30 cellular contexts compared by ENCODE assay signal in genomic region chr7:104023100-104023499, GRCh38. TPM values are rescaled to one million over a fixed set of nuclear protein-coding genes. Genes with fewer than 3 reads are reported as not detected.
DNase-seq lines count a peak whose midpoint lies in the region; ATAC-seq, FAIRE-seq and TF ChIP-seq lines count a peak whose summit lies in the region.
"Had no signal": no experiment of that assay in that cellular context is flagged by ENCODE, and none has a peak within 500 bp of the region (broad histone marks: within the 10 kb centered on the region; RNA-seq: fewer than 3 reads in every experiment).

No MANE protein-coding gene starts in this region.

- peaks cover 4% of the 10 kb centered on the region for H3K79me1 ChIP-seq in neuronal stem cell (ENCODE audit: low read depth, low read length)

- no peak for FAIRE-seq in HepG2 (lab: Jason Lieb, UNC)
- FAIRE-seq: A204.1, GM12878, GM12892, GM18507, GM19239 had no signal

- H3K4me1 Mint-ChIP-seq in WTC11 (peaks cover 8% of the 10 kb centered on the region), osteocyte (ENCODE audit: unreplicated experiment) (no peaks in the 10 kb centered on the region)
- H3K4me1 Mint-ChIP-seq in stimulated activated memory B cell treated with anti-CD40 and anti-IgM and Interleukin-4, amounts not matched to agents 10 μg/mL and 1 μg/mL and 100 μg/mL, for 72 hours: no peaks in the 10 kb centered on the region
- H3K4me1 Mint-ChIP-seq: CD14-positive monocyte; CD4-positive, alpha-beta memory T cell; CD4-positive, CD25-positive, alpha-beta regulatory T cell; CD8-positive, alpha-beta memory T cell had no signal

- H3K36me3 ChIP-seq in HepG2 (replicated peaks in 1 of 2; ENCODE audit: control insufficient read depth in 1 of 2, insufficient read depth in 2 of 2, low read length in 2 of 2) (no peaks in the 10 kb centered on the region), right lobe of liver (no peaks in the 10 kb centered on the region), neuronal stem cell (replicated peaks in 1 of 2; ENCODE audit: control insufficient read depth in 2 of 2, insufficient read depth in 2 of 2, low read length in 2 of 2) (no peaks in the 10 kb centered on the region)
- H3K36me3 ChIP-seq: BE2C, BLaER1 had no signal

- H3K4me1 ChIP-seq in HepG2 (ENCODE audit: insufficient read depth, low read length) (peaks cover 49% of the 10 kb centered on the region), right lobe of liver (no peaks in the 10 kb centered on the region), neuronal stem cell (ENCODE audit: control insufficient read depth in 2 of 2, insufficient read depth in 1 of 2, low read depth in 1 of 2, low read length in 2 of 2) (no peaks in the 10 kb centered on the region)
- H3K4me1 ChIP-seq: BE2C, BLaER1 had no signal

- no peaks in the 10 kb centered on the region for H3K9me3 Mint-ChIP-seq in WTC11
- H3K9me3 Mint-ChIP-seq in stimulated activated memory B cell treated with anti-CD40 and anti-IgM and Interleukin-4, amounts not matched to agents 10 μg/mL and 1 μg/mL and 100 μg/mL, for 72 hours: no peaks in the 10 kb centered on the region
- no peaks in the 10 kb centered on the region for H3K9me3 Mint-ChIP-seq in osteocyte (ENCODE audit: unreplicated experiment)
- H3K9me3 Mint-ChIP-seq: CD8-positive, alpha-beta memory T cell had no signal

- peak overlapping the region; percentile 71 for H3K18ac ChIP-seq in neuronal stem cell (ENCODE audit: low read length)

- H2AK5ac ChIP-seq in neuronal stem cell (ENCODE audit: low read depth, low read length): peak overlapping the region; percentile 46

- no CpG with 5 or more reads among the region's 3 CpGs for WGBS in HepG2 (ENCODE audit: low lambda C conversion rate)
- no CpG with 5 or more reads among the region's 3 CpGs for WGBS in right lobe of liver (ENCODE audit: insufficient coverage, low coverage, low lambda C conversion rate, missing lambda C conversion rate)
- no CpG with 5 or more reads among the region's 3 CpGs for WGBS in neuronal stem cell (ENCODE audit: extremely low coverage in 2 of 2, insufficient read length in 2 of 2, insufficient replicate concordance in 1 of 2), 2 donors

- H4K91ac ChIP-seq in neuronal stem cell (ENCODE audit: low read depth, low read length, poor library complexity): no peak overlapping the region

- H3K36me3 Mint-ChIP-seq in WTC11 (no peaks in the 10 kb centered on the region), osteocyte (ENCODE audit: unreplicated experiment) (no peaks in the 10 kb centered on the region)
- no peaks in the 10 kb centered on the region for H3K36me3 Mint-ChIP-seq in stimulated activated memory B cell treated with anti-CD40 and anti-IgM and Interleukin-4, amounts not matched to agents 10 μg/mL and 1 μg/mL and 100 μg/mL, for 72 hours
- H3K36me3 Mint-ChIP-seq: CD14-positive monocyte; CD4-positive, alpha-beta memory T cell; CD4-positive, CD25-positive, alpha-beta regulatory T cell; CD8-positive, alpha-beta memory T cell had no signal

- H2AFZ ChIP-seq in HepG2 (ENCODE audit: low read length) (no peak overlapping the region), neuronal stem cell (ENCODE audit: low read length) (no peak overlapping the region)

- no TSS peak for BruUV-seq in HepG2 (replicated peaks; lab: Mats Ljungman, UMichigan)

- POLR2A ChIA-PET in HepG2 (lab: Yijun Ruan, JAX) (interaction anchor here (1.0 to 1.3 kb wide), 3 partner anchors 33 to 88 kb away, joined by 3 to 4 read pairs (median 3); no protein-coding TSS in a partner anchor), WTC11 (lab: Charles Lee) (no interaction called here)

- TF ChIP-seq POLR2A in HepG2 (IDR thresholded peaks at IDR 0.05; ENCODE audit: insufficient read depth in 1 of 2, low read depth in 2 of 2, low read length in 2 of 2) (no peak), right lobe of liver (IDR thresholded peaks at IDR 0.05) (no peak)

- no peaks in the 10 kb centered on the region for H4K20me1 ChIP-seq in HepG2 (ENCODE audit: insufficient read depth, low read length)
- H4K20me1 ChIP-seq: BLaER1 had no signal

- peak overlapping the region; percentile 80 for H3K23ac ChIP-seq in neuronal stem cell (ENCODE audit: low read depth, low read length, poor library complexity)

- H3K4ac ChIP-seq in neuronal stem cell (ENCODE audit: low read length): no peak overlapping the region

- H3K4me2 ChIP-seq in HepG2 (ENCODE audit: low read depth, low read length) (no peak overlapping the region), neuronal stem cell (ENCODE audit: insufficient read depth, low read length, poor library complexity, severe bottlenecking) (no peak overlapping the region)
- H3K4me2 ChIP-seq: BLaER1 had no signal

- ATAC-seq in HepG2: peak; percentile 93
- no peak for ATAC-seq in right lobe of liver
- peak; percentile 44; the same call in 1 of the 2 replicates for ATAC-seq in WTC11
- peak; percentile 42 for ATAC-seq in stimulated activated memory B cell treated with anti-CD40 and anti-IgM and Interleukin-4, amounts not matched to agents 10 μg/mL and 1 μg/mL and 100 μg/mL, for 72 hours
- ATAC-seq: GM12878 had no signal

- H3K27me3 ChIP-seq in HepG2 (ENCODE audit: control insufficient read depth in 1 of 2, insufficient read depth in 2 of 2, low read length in 2 of 2) (no peaks in the 10 kb centered on the region), right lobe of liver (no peaks in the 10 kb centered on the region), neuronal stem cell (ENCODE audit: control insufficient read depth in 3 of 3, insufficient read depth in 3 of 3, low read depth in 1 of 3, low read length in 3 of 3) (no peaks in the 10 kb centered on the region)
- H3K27me3 ChIP-seq: BE2C, BLaER1 had no signal

- DNase-seq in HepG2 (ENCODE audit: low spot score) (no peak), right lobe of liver (no peak), WTC11 (ENCODE audit: low spot score) (no peak), neuronal stem cell (ENCODE audit: low spot score) (no peak), osteocyte (ENCODE audit: extremely low spot score, unreplicated experiment) (no peak), RPMI8226 (no peak)
- DNase-seq in activated naive CD4-positive, alpha-beta T cell treated with anti-CD3 and anti-CD28 coated beads, Interleukin-2, amount 50 U/mL, for 16 hours: no peak
- DNase-seq: 8988T; ACHN; BE2C; C1 segment of cervical spinal cord; CD4-positive, alpha-beta memory T cell; CD4-positive, CD25-positive, alpha-beta regulatory T cell; CD8-positive, alpha-beta memory T cell; COR-L47; DMS 273 treated with DMSO at 0.1 percent for 48 hours; DMS153; DMS79; DND-41; EL; GDM1 had no signal

- TF ChIP-seq RAD21 in HepG2 (CRISPR knock-in tag; IDR thresholded peaks at IDR 0.05): peak; percentile 76

- CTCF ChIA-PET in HepG2 (lab: Yijun Ruan, JAX; ENCODE audit: low intra/inter-chr PET ratio, low total read pairs): interaction anchor here (0.8 kb wide), 1 partner anchor 134 kb away, joined by 6 read pairs; no protein-coding TSS in a partner anchor
- CTCF ChIA-PET in WTC11 (lab: Charles Lee): no interaction called here

- no peak overlapping the region for H2BK5ac ChIP-seq in neuronal stem cell (ENCODE audit: low read length)

- H3K14ac ChIP-seq in neuronal stem cell (ENCODE audit: low read length): no peak overlapping the region

- H2BK15ac ChIP-seq in neuronal stem cell (ENCODE audit: low read length): no peak overlapping the region

- in situ Hi-C loops in HepG2 (cut with HindIII; ENCODE audit: extremely low pct_ligation_motif_present, low pct_unique_long_range_greater_than_20kb): no loop called here

- H3K27ac ChIP-seq in HepG2 (ENCODE audit: extremely low read length, insufficient read depth, low read length) (no peak overlapping the region), right lobe of liver (no peak overlapping the region), neuronal stem cell (replicated peaks; ENCODE audit: low read length) (no peak overlapping the region)
- H3K27ac ChIP-seq: BLaER1 had no signal

- H3K4me3 ChIP-seq in HepG2 (replicated peaks in 1 of 3; ENCODE audit: insufficient read depth in 1 of 3, low read depth in 2 of 3, low read length in 3 of 3): no peak overlapping the region
- H3K4me3 ChIP-seq in right lobe of liver: no peak overlapping the region
- no peak overlapping the region for H3K4me3 ChIP-seq in neuronal stem cell (ENCODE audit: low read length in 2 of 2)
- H3K4me3 ChIP-seq: BLaER1, GM12878 had no signal

- H3K9me3 ChIP-seq in HepG2 (ENCODE audit: low read length) (no peaks in the 10 kb centered on the region), right lobe of liver (no peaks in the 10 kb centered on the region), neuronal stem cell (replicated peaks in 1 of 2; ENCODE audit: control insufficient read depth in 2 of 2, insufficient read depth in 1 of 2, low read depth in 1 of 2, low read length in 2 of 2) (no peaks in the 10 kb centered on the region)
- H3K9me3 ChIP-seq: BE2C had no signal

- no peaks in the 10 kb centered on the region for H3K79me2 ChIP-seq in HepG2 (ENCODE audit: insufficient read depth, low read length)

- H4K8ac ChIP-seq in neuronal stem cell (ENCODE audit: low read depth, low read length): no peak overlapping the region

- intact Hi-C loops in HepG2 (cut with micrococcal nuclease; ENCODE audit: unreplicated experiment) (no loop called here), right lobe of liver (cut with DNase I) (no loop called here)

- no peak for TF ChIP-seq EP300 in HepG2 (IDR thresholded peaks at IDR 0.05; ENCODE audit: low read depth in 2 of 2, low read length in 2 of 2)
- no peak for TF ChIP-seq EP300 in HepG2 (CRISPR knock-in tag; IDR thresholded peaks at IDR 0.05; ENCODE audit: borderline replicate concordance)

- H3K4me3 Mint-ChIP-seq in WTC11 (no peak overlapping the region), osteocyte (ENCODE audit: unreplicated experiment) (no peak overlapping the region)
- no peak overlapping the region for H3K4me3 Mint-ChIP-seq in stimulated activated memory B cell treated with anti-CD40 and anti-IgM and Interleukin-4, amounts not matched to agents 10 μg/mL and 1 μg/mL and 100 μg/mL, for 72 hours
- H3K4me3 Mint-ChIP-seq: CD14-positive monocyte; CD4-positive, alpha-beta memory T cell; CD4-positive, CD25-positive, alpha-beta regulatory T cell; CD8-positive, alpha-beta memory T cell had no signal

- H2BK120ac ChIP-seq in neuronal stem cell (ENCODE audit: low read depth, low read length): no peak overlapping the region

- H3K27ac Mint-ChIP-seq in WTC11 (no peak overlapping the region), osteocyte (ENCODE audit: unreplicated experiment) (no peak overlapping the region)
- no peak overlapping the region for H3K27ac Mint-ChIP-seq in stimulated activated memory B cell treated with anti-CD40 and anti-IgM and Interleukin-4, amounts not matched to agents 10 μg/mL and 1 μg/mL and 100 μg/mL, for 72 hours
- H3K27ac Mint-ChIP-seq: CD14-positive monocyte; CD4-positive, alpha-beta memory T cell; CD4-positive, CD25-positive, alpha-beta regulatory T cell; CD8-positive, alpha-beta memory T cell had no signal

- H3K9ac ChIP-seq in HepG2 (ENCODE audit: insufficient read depth, low read depth, low read length) (no peak overlapping the region), neuronal stem cell (ENCODE audit: low read depth, low read length, poor library complexity) (no peak overlapping the region)
- H3K9ac ChIP-seq: BLaER1 had no signal

- peak overlapping the region; percentile 31 for H2BK12ac ChIP-seq in neuronal stem cell (ENCODE audit: low read length)

- peaks cover 3% of the 10 kb centered on the region; the same call in 1 of the 2 replicates for H3K27me3 Mint-ChIP-seq in WTC11 (ENCODE audit: low read depth)
- no peaks in the 10 kb centered on the region for H3K27me3 Mint-ChIP-seq in stimulated activated memory B cell treated with anti-CD40 and anti-IgM and Interleukin-4, amounts not matched to agents 10 μg/mL and 1 μg/mL and 100 μg/mL, for 72 hours
- peaks cover 9% of the 10 kb centered on the region for H3K27me3 Mint-ChIP-seq in osteocyte (ENCODE audit: unreplicated experiment)
- H3K27me3 Mint-ChIP-seq: CD4-positive, CD25-positive, alpha-beta regulatory T cell had no signal

- peak; percentile 65 for TF ChIP-seq CTCF in HepG2 (CRISPR knock-in tag; IDR thresholded peaks at IDR 0.05)
- TF ChIP-seq CTCF in right lobe of liver (IDR thresholded peaks at IDR 0.05): no peak
- no peak for TF ChIP-seq CTCF in WTC11 (IDR thresholded peaks at IDR 0.05)
- no peak for TF ChIP-seq CTCF in osteocyte (IDR thresholded peaks at IDR 0.05)

RNA-seq across cellular contexts. Expression of gene RELN, which starts 33.6 kb away (rescaled TPM):
- 215 and 332 TPM in 2 replicates for total RNA-seq in HepG2 (2016; rRNA removed; fragmentation: Illumina TruSeq; extraction: Trizol)
- 23.9 and 26.0 TPM in 2 replicates for total RNA-seq in HepG2 (2016; cell fraction: cytosol; rRNA removed; fragmentation: Illumina TruSeq; extraction: Trizol; ENCODE audit: low read depth)
- total RNA-seq in HepG2 (2016; cell fraction: insoluble cytoplasmic fraction; rRNA removed; fragmentation: Illumina TruSeq; extraction: Trizol): 200 and 312 TPM in 2 replicates
- total RNA-seq in HepG2 (2016; cell fraction: membrane; rRNA removed; fragmentation: Illumina TruSeq; extraction: Trizol): 56.5 and 64.5 TPM in 2 replicates
- 458 and 519 TPM in 2 replicates for total RNA-seq in HepG2 (2016; cell fraction: nucleus; rRNA removed; fragmentation: Illumina TruSeq; extraction: Trizol)
- 286 and 315 TPM in 2 replicates for polyA plus RNA-seq in HepG2 (2011; rRNA removed)
- polyA plus RNA-seq in HepG2 (2011; cell fraction: cytosol; rRNA removed): 177 and 216 TPM in 2 replicates
- polyA plus RNA-seq in HepG2 (2011; cell fraction: nucleus; rRNA removed): 111 and 118 TPM in 2 replicates
- 105 and 145 TPM in 2 replicates for polyA plus RNA-seq in HepG2 (2012)
- polyA plus RNA-seq in HepG2 (2016; cell fraction: cytosol; fragmentation: Illumina TruSeq; extraction: Trizol; ENCODE audit: low read depth): 15.1 and 19.0 TPM in 2 replicates
- 197 and 206 TPM in 2 replicates for polyA plus RNA-seq in HepG2 (2016; cell fraction: insoluble cytoplasmic fraction; fragmentation: Illumina TruSeq; extraction: Trizol; ENCODE audit: low read depth)
- polyA plus RNA-seq in HepG2 (2016; cell fraction: membrane; fragmentation: Illumina TruSeq; extraction: Trizol; ENCODE audit: low read depth): 34.3 and 38.7 TPM in 2 replicates
- 482 and 501 TPM in 2 replicates for polyA plus RNA-seq in HepG2 (2016; cell fraction: nucleus; fragmentation: Illumina TruSeq; extraction: Trizol; ENCODE audit: insufficient read depth, low read depth)
- 0.56 and 1,033 TPM in 2 replicates for polyA minus RNA-seq in HepG2 (2011; rRNA and poly(A)+ RNA removed; ENCODE audit: low replicate concordance)
- polyA minus RNA-seq in HepG2 (2011; cell fraction: cytosol; rRNA and poly(A)+ RNA removed): 328 and 381 TPM in 2 replicates
- 302 and 328 TPM in 2 replicates for polyA minus RNA-seq in HepG2 (2011; cell fraction: nucleus; rRNA and poly(A)+ RNA removed)
- total RNA-seq in right lobe of liver: 10 to 100 TPM; 11.9 to 35.7 (median 18.9) TPM
- 0.20 to 0.53 TPM (median 0.44 TPM) in 3 replicates for total RNA-seq in WTC11 (2021)
- polyA plus RNA-seq in neuronal stem cell (2013, experiment 1 of 2): 0.10 TPM
- polyA plus RNA-seq in neuronal stem cell (2013, experiment 2 of 2): 0.07 TPM
- total RNA-seq in osteocyte: 0.19 and 0.52 TPM in 2 replicates
- total RNA-seq: A673; CD4-positive, alpha-beta memory T cell; CD4-positive, CD25-positive, alpha-beta regulatory T cell; CD8-positive, alpha-beta memory T cell had no signal
- polyA plus RNA-seq: CD14-positive monocyte; CD4-positive, alpha-beta memory T cell; CD4-positive, CD25-positive, alpha-beta regulatory T cell; CD8-positive, alpha-beta memory T cell; GM12878 had no signal

Comparison
In these comparisons a context has a peak if more than half of its experiments do, and no peak if none do; other contexts are left out.
1. ATAC-seq: peak in HepG2 (single experiment), WTC11 (single experiment) and stimulated activated memory B cell treated with anti-CD40 and anti-IgM and Interleukin-4, amounts not matched to agents 10 μg/mL and 1 μg/mL and 100 μg/mL, for 72 hours (single experiment); none in right lobe of liver (0 of 4).
2. Of the 50 proteins assayed by ChIP-seq in both HepG2 and WTC11: peak only in HepG2: CTCF; only in WTC11: none; in both: none; in neither: 49.